Comparison of ENCODE assay signal across 25 cellular contexts in the genomic region with DNA sequence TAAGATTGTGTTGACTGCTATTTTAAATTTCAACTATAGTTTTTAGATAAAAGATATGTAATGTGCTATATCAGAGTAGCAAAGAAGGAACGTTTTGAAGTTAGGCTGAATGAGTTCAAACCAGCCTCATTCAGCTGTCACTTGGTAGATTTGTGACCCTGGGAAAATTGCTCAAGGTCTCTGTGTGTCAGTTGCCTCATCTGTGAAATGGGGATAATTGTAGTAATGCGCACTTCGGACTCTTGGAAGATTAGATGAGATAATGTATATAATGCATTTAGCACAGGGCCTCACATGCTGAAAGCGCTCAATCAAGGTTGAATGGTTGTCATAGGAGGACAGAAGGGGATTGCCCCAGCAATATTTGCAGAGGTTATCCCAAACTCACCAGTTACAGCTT. TPM values are rescaled to one million over a fixed set of nuclear protein-coding genes. Genes with fewer than 3 reads are reported as not detected.
"Had no signal": no experiment of that assay in that cellular context is flagged by ENCODE, and none has a peak within 500 bp of the region (broad histone marks: within the 10 kb centered on the region; RNA-seq: fewer than 3 reads in every experiment).

No MANE protein-coding gene starts in this region.

- H3K9me3 ChIP-seq: body of pancreas, testis, upper lobe of left lung had no signal

- ATAC-seq: activated CD8-positive, alpha-beta memory T cell treated with anti-CD3 and anti-CD28 coated beads, Interleukin-2, amount 10 ng/mL, durations not matched to agents 7 days and 5 days; activated CD8-positive, alpha-beta T cell treated with anti-CD3 and anti-CD28 coated beads for 36 hours; body of pancreas; natural killer cell treated with Interleukin-12 subunit alpha and Interleukin-12 subunit beta and Interleukin-15 and Interleukin-18, amount 100 ng/mL, for 72 hours; sciatic nerve; stimulated activated memory B cell treated with anti-CD40 and anti-IgM and Interleukin-4, amounts not matched to agents 10 μg/mL and 1 μg/mL and 100 μg/mL, for 72 hours had no signal

- H3K9me3 Mint-ChIP-seq: activated CD4-positive, alpha-beta T cell treated with anti-CD3 and anti-CD28 coated beads, Interleukin-2, amount 10 ng/mL, durations not matched to agents 7 days and 5 days; activated CD8-positive, alpha-beta T cell treated with anti-CD3 and anti-CD28 coated beads for 36 hours; activated naive CD4-positive, alpha-beta T cell treated with anti-CD3 and anti-CD28 coated beads, Interleukin-2, amount 50 U/mL, for 24 hours; dendritic cell treated with granulocyte-macrophage colony-stimulating factor and Interleukin-4, amounts not matched to agents 40 ng/mL and 50 ng/mL, for 4 days; natural killer cell treated with Interleukin-12 subunit alpha and Interleukin-12 subunit beta and Interleukin-15 and Interleukin-18, amount 100 ng/mL, for 72 hours; stimulated activated memory B cell treated with anti-CD40 and anti-IgM and Interleukin-4, amounts not matched to agents 10 μg/mL and 1 μg/mL and 100 μg/mL, for 72 hours had no signal

- H3K4me3 ChIP-seq: body of pancreas, cardiac muscle cell, testis, upper lobe of left lung had no signal

- H3K27me3 ChIP-seq: body of pancreas, testis had no signal

- H3K4me3 Mint-ChIP-seq: activated CD4-positive, alpha-beta T cell treated with anti-CD3 and anti-CD28 coated beads, Interleukin-2, amount 10 ng/mL, durations not matched to agents 7 days and 5 days; activated CD8-positive, alpha-beta memory T cell treated with anti-CD3 and anti-CD28 coated beads, Interleukin-2, amount 10 ng/mL, durations not matched to agents 7 days and 5 days; activated CD8-positive, alpha-beta T cell treated with anti-CD3 and anti-CD28 coated beads for 36 hours; activated naive CD4-positive, alpha-beta T cell treated with anti-CD3 and anti-CD28 coated beads, Interleukin-2, amount 50 U/mL, for 24 hours; dendritic cell treated with granulocyte-macrophage colony-stimulating factor and Interleukin-4, amounts not matched to agents 40 ng/mL and 50 ng/mL, for 4 days; natural killer cell treated with Interleukin-12 subunit alpha and Interleukin-12 subunit beta and Interleukin-15 and Interleukin-18, amount 100 ng/mL, for 72 hours; stimulated activated memory B cell treated with anti-CD40 and anti-IgM and Interleukin-4, amounts not matched to agents 10 μg/mL and 1 μg/mL and 100 μg/mL, for 72 hours had no signal

- DNase-seq: activated CD4-positive, alpha-beta T cell treated with anti-CD3 and anti-CD28 coated beads, Interleukin-2, amount 10 ng/mL, durations not matched to agents 7 days and 5 days; activated CD4-positive, CD25-positive, alpha-beta regulatory T cell treated with anti-CD3 and anti-CD28 coated beads, Interleukin-2, amount 50 U/mL, for 72 hours; activated CD8-positive, alpha-beta memory T cell treated with anti-CD3 and anti-CD28 coated beads, Interleukin-2, amount 10 ng/mL, durations not matched to agents 7 days and 5 days; activated CD8-positive, alpha-beta T cell treated with anti-CD3 and anti-CD28 coated beads for 36 hours; activated gamma-delta T cell treated with Interleukin-2 at 50 U/mL for 16 hours; activated T-cell treated with anti-CD3 and anti-CD28 coated beads for 4 hours; amniotic stem cell; body of pancreas; effector CD4-positive, alpha-beta T cell; erythroblast; glutamatergic neuron; hypothalamus; posterior cingulate gyrus; small intestine; stimulated activated CD4-positive, alpha-beta T cell treated with anti-CD3 and anti-CD28 coated beads, Interleukin-15, amount 100 ng/mL, for 24 hours; T-helper 1 cell; testis; upper lobe of left lung; WERI-Rb-1 had no signal

- H3K27ac Mint-ChIP-seq: activated CD4-positive, alpha-beta T cell treated with anti-CD3 and anti-CD28 coated beads, Interleukin-2, amount 10 ng/mL, durations not matched to agents 7 days and 5 days; activated CD8-positive, alpha-beta memory T cell treated with anti-CD3 and anti-CD28 coated beads, Interleukin-2, amount 10 ng/mL, durations not matched to agents 7 days and 5 days; activated CD8-positive, alpha-beta T cell treated with anti-CD3 and anti-CD28 coated beads for 36 hours; dendritic cell treated with granulocyte-macrophage colony-stimulating factor and Interleukin-4, amounts not matched to agents 40 ng/mL and 50 ng/mL, for 4 days; natural killer cell treated with Interleukin-12 subunit alpha and Interleukin-12 subunit beta and Interleukin-15 and Interleukin-18, amount 100 ng/mL, for 72 hours; stimulated activated memory B cell treated with anti-CD40 and anti-IgM and Interleukin-4, amounts not matched to agents 10 μg/mL and 1 μg/mL and 100 μg/mL, for 72 hours had no signal

- H3K4me1 ChIP-seq: testis had no signal

- H3K36me3 Mint-ChIP-seq: activated CD8-positive, alpha-beta memory T cell treated with anti-CD3 and anti-CD28 coated beads, Interleukin-2, amount 10 ng/mL, durations not matched to agents 7 days and 5 days; activated naive CD4-positive, alpha-beta T cell treated with anti-CD3 and anti-CD28 coated beads, Interleukin-2, amount 50 U/mL, for 24 hours; natural killer cell treated with Interleukin-12 subunit alpha and Interleukin-12 subunit beta and Interleukin-15 and Interleukin-18, amount 100 ng/mL, for 72 hours; stimulated activated memory B cell treated with anti-CD40 and anti-IgM and Interleukin-4, amounts not matched to agents 10 μg/mL and 1 μg/mL and 100 μg/mL, for 72 hours had no signal

- H3K36me3 ChIP-seq: cardiac muscle cell, upper lobe of left lung, WERI-Rb-1 had no signal

- H3K27ac ChIP-seq: cardiac muscle cell, testis, upper lobe of left lung, WERI-Rb-1 had no signal

RNA-seq across cellular contexts. Expression of gene MPV17L, which starts 43.5 kb away (rescaled TPM):
- total RNA-seq: activated CD4-positive, alpha-beta T cell treated with anti-CD3 and anti-CD28 coated beads, Interleukin-2, amount 10 ng/mL, durations not matched to agents 7 days and 5 days had no signal
